Comparison of ENCODE assay signal across 25 cellular contexts in genomic region chr1:4696161-4696745, GRCh38. TPM values are rescaled to one million over a fixed set of nuclear protein-coding genes. Genes with fewer than 3 reads are reported as not detected.
"Had no signal": no experiment of that assay in that cellular context is flagged by ENCODE, and none has a peak within 500 bp of the region (broad histone marks: within the 10 kb centered on the region; RNA-seq: fewer than 3 reads in every experiment).

No MANE protein-coding gene starts in this region.

- H3K27me3 ChIP-seq: adrenal gland, Peyer's patch had no signal

- H3K9me3 ChIP-seq: adrenal gland, Peyer's patch, SJCRH30, SK-N-SH had no signal

- H3K36me3 ChIP-seq: adrenal gland, Peyer's patch, SJCRH30 had no signal

- H3K4me1 ChIP-seq: adrenal gland, Peyer's patch, SJCRH30 had no signal

- H3K4me2 ChIP-seq: KMS-11, SK-N-SH had no signal

- H3K27ac ChIP-seq: adrenal gland, KMS-11, Peyer's patch, RWPE1, SJCRH30 had no signal

- H3K4me3 ChIP-seq: adrenal gland, Peyer's patch, SJCRH30 had no signal

- DNase-seq: activated CD4-positive, alpha-beta T cell treated with anti-CD3 and anti-CD28 coated beads for 48 hours; activated CD4-positive, alpha-beta T cell treated with anti-CD3 and anti-CD28 coated beads, Interleukin-2, amount 50 U/mL, for 4 hours; activated CD4-positive, CD25-positive, alpha-beta regulatory T cell treated with anti-CD3 and anti-CD28 coated beads, Interleukin-2, amount 50 U/mL, for 72 hours; activated CD8-positive, alpha-beta memory T cell treated with anti-CD3 and anti-CD28 coated beads, Interleukin-2, amount 50 U/mL, for 48 hours; activated CD8-positive, alpha-beta T cell treated with anti-CD3 and anti-CD28 coated beads, Interleukin-2, amount 10 ng/mL, durations not matched to agents 7 days and 5 days; activated naive CD4-positive, alpha-beta T cell treated with anti-CD3 and anti-CD28 coated beads, Interleukin-2, amount 50 U/mL, for 16 hours; activated naive CD8-positive, alpha-beta T cell treated with anti-CD3 and anti-CD28 coated beads, Interleukin-2, amount 10 ng/mL, durations not matched to agents 7 days and 5 days; activated T-cell treated with anti-CD3 and anti-CD28 coated beads, Interleukin-2, amount 50 U/mL, for 1 hour; adrenal gland; MV-4-11; NCI-H1092 treated with DMSO at 0.1 percent for 48 hours; NCI-H1417 treated with DMSO at 0.1 percent for 48 hours; NCI-H1694; NCI-H2029 treated with DMSO at 0.1 percent for 48 hours; NCI-H226; NCI-H526 treated with DMSO at 0.1 percent for 48 hours; Peyer's patch; Right ventricle myocardium superior; SJCRH30; SK-N-SH had no signal

RNA-seq across cellular contexts. Expression of gene AJAP1, which starts 41.8 kb away (rescaled TPM):
- total RNA-seq: activated CD8-positive, alpha-beta T cell treated with anti-CD3 and anti-CD28 coated beads, Interleukin-2, amount 10 ng/mL, durations not matched to agents 7 days and 5 days; activated naive CD8-positive, alpha-beta T cell treated with anti-CD3 and anti-CD28 coated beads, Interleukin-2, amount 10 ng/mL, durations not matched to agents 7 days and 5 days; MCF 10A; NCI-H460; SJCRH30; T-helper 1 cell treated with Interleukin-12 subunit alpha and Interleukin-12 subunit beta and Interleukin-4 antibody, amounts not matched to agents 30 ng/mL and 1 ng/mL, for 36 hours had no signal
